In genomic region chr21:9946057-9946456, GRCh38 we compare ENCODE assay signal across 5 cellular contexts.
DNase-seq lines count a peak whose midpoint lies in the region; ATAC-seq, FAIRE-seq and TF ChIP-seq lines count a peak whose summit lies in the region.
"Not testable (repeated sequence)": the region's sequence is repeated elsewhere in the genome, so short reads cannot be mapped to it uniquely, and the experiment has no call there.

No MANE protein-coding gene starts in this region.

- TF ChIP-seq POLR2A in K562 (conservative IDR thresholded peaks at IDR 0.05); HepG2 (IDR thresholded peaks at IDR 0.05; ENCODE audit: insufficient read depth in 1 of 2, low read depth in 2 of 2, low read length in 2 of 2): not testable (repeated sequence)

- ATAC-seq in K562, HepG2: not testable (repeated sequence)

- not testable (repeated sequence) for BruUV-seq in K562 (replicated peaks; lab: Mats Ljungman, UMichigan); HepG2 (replicated peaks; lab: Mats Ljungman, UMichigan)

- H3K79me2 ChIP-seq in K562 (ENCODE audit: control insufficient read depth, insufficient read depth, low read length); HepG2 (ENCODE audit: insufficient read depth, low read length): not testable (repeated sequence)

- not testable (repeated sequence) for FAIRE-seq in K562 (lab: Jason Lieb, UNC); HepG2 (lab: Jason Lieb, UNC)
- peak; percentile 77 for FAIRE-seq in endometrium (lab: Jason Lieb, UNC)
- peak; percentile 39 for FAIRE-seq in small intestine (lab: Jason Lieb, UNC)

- not testable (repeated sequence) for H3K4me2 ChIP-seq in K562 (ENCODE audit: insufficient read depth, low read length); HepG2 (ENCODE audit: low read depth, low read length)

- WGBS in K562 (ENCODE audit: insufficient coverage, low coverage, missing lambda C conversion rate), result 0% methylated on average over 1 of the region's 1 CpG
- 2% methylated on average over 1 of the region's 1 CpG for WGBS in HepG2 (ENCODE audit: low lambda C conversion rate)
- WGBS in small intestine, 3 donors, result 20 to 36% (median 25%) methylated on average over 1 of the region's 1 CpG

- not testable (repeated sequence) for H2AFZ ChIP-seq in K562 (ENCODE audit: low read depth, low read length); HepG2 (ENCODE audit: low read length)

- TF ChIP-seq RAD21 in K562 (CRISPR knock-in tag; conservative IDR thresholded peaks at IDR 0.05 in 1 of 2, IDR thresholded peaks at IDR 0.05 in 1 of 2); HepG2 (CRISPR knock-in tag; IDR thresholded peaks at IDR 0.05): not testable (repeated sequence)

- H3K9me3 ChIP-seq in HEK293 (ENCODE audit: control insufficient read depth, insufficient read depth, low read depth, low read length); K562 (replicated peaks; ENCODE audit: control insufficient read depth, insufficient read depth, low read depth, low read length); small intestine (ENCODE audit: control insufficient read depth, low read depth): not testable (repeated sequence)
- H3K9me3 ChIP-seq in HepG2 (ENCODE audit: low read length), result peaks cover 93% of the 10 kb centered on the region

- not testable (repeated sequence) for H3K27me3 ChIP-seq in K562 (ENCODE audit: control insufficient read depth in 2 of 2, insufficient read depth in 2 of 2, low read length in 2 of 2); HepG2 (ENCODE audit: control insufficient read depth in 1 of 2, insufficient read depth in 2 of 2, low read length in 2 of 2); small intestine (ENCODE audit: control insufficient read depth in 2 of 2, insufficient read depth in 2 of 2, low read length in 2 of 2)

- CTCF ChIA-PET in HEK293 (lab: Yijun Ruan, JAX); K562 (lab: Yijun Ruan, JAX; ENCODE audit: low intra/inter-chr PET ratio); HepG2 (lab: Yijun Ruan, JAX; ENCODE audit: low intra/inter-chr PET ratio, low total read pairs): not testable (repeated sequence)

- H3K4me3 ChIP-seq in HEK293 (ENCODE audit: low read depth, low read length); K562; HepG2 (replicated peaks in 1 of 3; ENCODE audit: insufficient read depth in 1 of 3, low read depth in 2 of 3, low read length in 3 of 3); small intestine (ENCODE audit: low read depth in 1 of 2, low read length in 2 of 2): not testable (repeated sequence)

- H3K4me1 ChIP-seq in HEK293 (ENCODE audit: control insufficient read depth, insufficient read depth, low read length); K562 (replicated peaks in 1 of 2; ENCODE audit: control insufficient read depth in 2 of 2, insufficient read depth in 2 of 2, low read length in 2 of 2); HepG2 (ENCODE audit: insufficient read depth, low read length); small intestine (ENCODE audit: control insufficient read depth in 2 of 2, insufficient read depth in 1 of 2, low read depth in 1 of 2, low read length in 1 of 2): not testable (repeated sequence)

- not testable (repeated sequence) for TF ChIP-seq CTCF in HEK293 (tag by site-specific recombination; IDR thresholded peaks at IDR 0.05); K562 (IDR thresholded peaks at IDR 0.05 in 2 of 3, conservative IDR thresholded peaks at IDR 0.05 in 1 of 3; ENCODE audit: insufficient read depth in 2 of 3, low read depth in 1 of 3, low read length in 3 of 3); HepG2 (CRISPR knock-in tag; IDR thresholded peaks at IDR 0.05)

- not testable (repeated sequence) for TF ChIP-seq EP300 in K562 (IDR thresholded peaks at IDR 0.05; ENCODE audit: low read length); HepG2 (IDR thresholded peaks at IDR 0.05; ENCODE audit: low read depth in 2 of 2, low read length in 2 of 2); HepG2 (CRISPR knock-in tag; IDR thresholded peaks at IDR 0.05; ENCODE audit: borderline replicate concordance)

- not testable (repeated sequence) for H4K20me1 ChIP-seq in K562 (replicated peaks; ENCODE audit: control insufficient read depth, insufficient read depth, low read length); HepG2 (ENCODE audit: insufficient read depth, low read length)

- not testable (repeated sequence) for H3K9me1 ChIP-seq in K562 (ENCODE audit: control insufficient read depth, insufficient read depth, low read length)

- in situ Hi-C loops in K562 (cut with MboI); HepG2 (cut with HindIII; ENCODE audit: extremely low pct_ligation_motif_present, low pct_unique_long_range_greater_than_20kb): not testable (repeated sequence)

- POLR2A ChIA-PET in HEK293 (lab: Yijun Ruan, JAX); K562 (lab: Yijun Ruan, JAX); HepG2 (lab: Yijun Ruan, JAX): not testable (repeated sequence)

- intact Hi-C loops in K562 (cut with micrococcal nuclease); HepG2 (cut with micrococcal nuclease; ENCODE audit: unreplicated experiment): not testable (repeated sequence)

- not testable (repeated sequence) for H3K36me3 ChIP-seq in HEK293 (ENCODE audit: control insufficient read depth in 2 of 2, insufficient read depth in 1 of 2, low read length in 2 of 2); K562 (ENCODE audit: control insufficient read depth, insufficient read depth, low read length); HepG2 (replicated peaks in 1 of 2; ENCODE audit: control insufficient read depth in 1 of 2, insufficient read depth in 2 of 2, low read length in 2 of 2); small intestine (ENCODE audit: control insufficient read depth in 2 of 2, insufficient read depth in 2 of 2, low read length in 2 of 2)

- not testable (repeated sequence) for H3K27ac ChIP-seq in HEK293 (ENCODE audit: extremely low read depth, low read depth, low read length); K562 (ENCODE audit: extremely low read depth, low read depth, low read length); HepG2 (ENCODE audit: extremely low read length, insufficient read depth, low read length); small intestine (ENCODE audit: low read depth in 1 of 2, low read length in 1 of 2)

- DNase-seq in K562 (ENCODE audit: extremely low read depth in 1 of 4, low spot score in 3 of 4); HepG2 (ENCODE audit: low spot score); small intestine: not testable (repeated sequence)

- H3K9ac ChIP-seq in K562 (ENCODE audit: insufficient read depth in 1 of 2, low read depth in 2 of 2, low read length in 2 of 2); HepG2 (ENCODE audit: insufficient read depth, low read depth, low read length): not testable (repeated sequence)

TF ChIP-seq in HEK293, 187 proteins besides CTCF, POLR2A, EP300 and RAD21:
- TF ChIP-seq SETDB1 (IDR thresholded peaks at IDR 0.05; ENCODE audit: insufficient read length, low read length), result peak; percentile 69

TF ChIP-seq in K562, 482 proteins besides CTCF, POLR2A, EP300 and RAD21:
- TF ChIP-seq TRIM28 (IDR thresholded peaks at IDR 0.05), result 0 out of 2 replicates have a peak, but pooled peaks have one; percentile 53

TF ChIP-seq in HepG2, 621 proteins besides CTCF, POLR2A, EP300 and RAD21:
- peak in 1 of 2 experiments; percentile 55; a peak in 2 of 4 replicates for TF ChIP-seq MAFK (conservative IDR thresholded peaks at IDR 0.05 in 1 of 2, IDR thresholded peaks at IDR 0.05 in 1 of 2; ENCODE audit: low read length in 2 of 2)
- peak; percentile 28; the same call in 1 of the 2 replicates for TF ChIP-seq MAFF (IDR thresholded peaks at IDR 0.05; ENCODE audit: low read depth, low read length)
TF ChIP-seq in HepG2: peak in this region for 2; not testable (repeated sequence) for 619.
